ENCODE assay signal across 8 cellular contexts in the genomic region with DNA sequence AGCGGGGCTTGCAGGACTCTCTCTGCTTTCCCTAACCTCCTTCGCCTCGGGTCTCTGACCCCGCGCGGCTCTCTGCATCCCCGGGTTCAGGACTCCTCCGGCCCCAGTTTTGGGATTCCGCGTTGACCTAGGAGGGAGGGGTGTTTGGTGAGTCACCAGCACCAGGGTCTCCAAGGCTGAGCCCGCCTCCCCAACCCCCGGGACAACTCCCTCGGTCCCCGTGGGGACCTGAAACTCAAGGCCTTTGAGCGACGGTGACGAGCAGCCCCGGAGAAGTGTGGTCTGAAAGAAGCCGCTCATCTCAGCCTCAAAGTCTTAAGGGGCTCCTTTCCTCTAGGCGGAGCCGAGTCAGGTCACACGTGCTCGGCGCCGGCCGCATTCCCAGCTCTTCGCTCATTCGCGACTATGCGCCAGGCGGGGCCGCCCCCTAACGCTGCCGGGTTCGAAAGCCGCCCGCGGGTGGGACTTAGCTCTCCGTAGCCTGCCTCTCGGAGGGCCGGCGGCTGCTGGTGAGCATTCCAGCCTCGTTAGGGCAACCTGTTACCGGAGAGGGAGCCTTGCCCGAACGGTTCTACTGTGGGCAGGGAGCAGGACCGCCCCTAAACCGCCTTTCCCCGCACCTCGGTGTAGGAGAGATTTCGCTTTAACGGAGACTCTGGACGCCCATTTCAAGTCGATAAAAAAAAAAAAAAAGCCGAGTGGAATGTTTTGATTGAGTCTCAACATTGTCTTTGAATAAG. TPM values are rescaled to one million over a fixed set of nuclear protein-coding genes. Genes with fewer than 3 reads are reported as not detected.
A peak's percentile ranks its signal among the peaks of the same experiment; 100 is the strongest.
DNase-seq lines count a peak whose midpoint lies in the region; ATAC-seq and TF ChIP-seq lines count a peak whose summit lies in the region.

No MANE protein-coding gene starts in this region.

- TF ChIP-seq CTCF in left ventricle myocardium inferior (IDR thresholded peaks at IDR 0.05; ENCODE audit: borderline replicate concordance): no peak
- TF ChIP-seq CTCF in GM10248 (IDR thresholded peaks at IDR 0.05; ENCODE audit: control extremely low read depth, extremely low read depth, low read depth, missing control alignments): no peak

- H3K36me3 ChIP-seq in left ventricle myocardium inferior (no peaks in the 10 kb centered on the region), skeletal muscle satellite cell (ENCODE audit: insufficient read depth, low read length) (no peaks in the 10 kb centered on the region)

- H3K27me3 ChIP-seq in left ventricle myocardium inferior (ENCODE audit: low read depth) (peaks cover 100% of the 10 kb centered on the region), skeletal muscle satellite cell (ENCODE audit: control insufficient read depth, insufficient read depth, low read length) (peaks cover 96% of the 10 kb centered on the region)

- peaks cover 5% of the 10 kb centered on the region for H3K36me3 Mint-ChIP-seq in activated CD8-positive, alpha-beta T cell treated with anti-CD3 and anti-CD28 coated beads, Interleukin-2, amount 10 ng/mL, durations not matched to agents 7 days and 5 days (ENCODE audit: low read depth)

- peak overlapping the region; percentile 54 for H3K4me3 Mint-ChIP-seq in activated CD8-positive, alpha-beta T cell treated with anti-CD3 and anti-CD28 coated beads, Interleukin-2, amount 10 ng/mL, durations not matched to agents 7 days and 5 days

- ATAC-seq in HG02798 (IDR thresholded peaks at IDR 0.05; ENCODE audit: poor library complexity, unreplicated experiment): peak; percentile 55
- peak; percentile 57 for ATAC-seq in activated CD8-positive, alpha-beta T cell treated with anti-CD3 and anti-CD28 coated beads, Interleukin-2, amount 10 ng/mL, durations not matched to agents 7 days and 5 days

- peak overlapping the region; percentile 60 for H3K4me3 ChIP-seq in left ventricle myocardium inferior
- peak overlapping the region; percentile 59 for H3K4me3 ChIP-seq in skeletal muscle satellite cell (ENCODE audit: low read length)

- CTCF ChIA-PET in activated CD8-positive, alpha-beta T cell treated with anti-CD3 and anti-CD28 coated beads, Interleukin-2, amount 10 ng/mL, durations not matched to agents 7 days and 5 days (lab: Charles Lee): interaction anchor here (0.9 to 2.4 kb wide), 3 partner anchors 7 to 132 kb away, joined by 3 to 10 read pairs (median 4); no protein-coding TSS in a partner anchor
- CTCF ChIA-PET in GM10248 (lab: Yijun Ruan, JAX): interaction anchor here (1.6 to 3.1 kb wide), 2 partner anchors 9 to 14 kb away, joined by 6 to 21 read pairs; no protein-coding TSS in a partner anchor

- DNase-seq in NCI-H2029 (lab: John Stamatoyannopoulos, UW): peak; percentile 22
- no peak for DNase-seq in NCI-H2029 treated with DMSO at 0.1 percent for 48 hours (lab: John Stamatoyannopoulos, UW)
- no peak for DNase-seq in activated CD8-positive, alpha-beta T cell treated with anti-CD3 and anti-CD28 coated beads, Interleukin-2, amount 10 ng/mL, durations not matched to agents 7 days and 5 days
- DNase-seq in left ventricle myocardium inferior: no peak
- no peak for DNase-seq in NCI-H1436 (lab: John Stamatoyannopoulos, UW)
- DNase-seq in GM10248 (ENCODE audit: extremely low spot score): no peak

- POLR2A ChIA-PET in activated CD8-positive, alpha-beta T cell treated with anti-CD3 and anti-CD28 coated beads, Interleukin-2, amount 10 ng/mL, durations not matched to agents 7 days and 5 days (lab: Charles Lee): interaction anchor here (0.8 to 1.1 kb wide), 2 partner anchors 10 to 859 kb away, joined by 3 read pairs; no protein-coding TSS in a partner anchor
- POLR2A ChIA-PET in GM10248 (lab: Yijun Ruan, JAX): interaction anchor here (0.5 kb wide), 1 partner anchor 60 kb away, joined by 3 read pairs; no protein-coding TSS in a partner anchor

- H3K27ac ChIP-seq in left ventricle myocardium inferior (replicated peaks): no peak overlapping the region

- H3K9ac ChIP-seq in skeletal muscle satellite cell (ENCODE audit: low read depth, low read length): no peak overlapping the region

- H3K4me1 ChIP-seq in left ventricle myocardium inferior (peaks cover 46% of the 10 kb centered on the region), skeletal muscle satellite cell (ENCODE audit: control insufficient read depth, insufficient read depth, low read length) (peaks cover 13% of the 10 kb centered on the region)

- H3K27ac Mint-ChIP-seq in activated CD8-positive, alpha-beta T cell treated with anti-CD3 and anti-CD28 coated beads, Interleukin-2, amount 10 ng/mL, durations not matched to agents 7 days and 5 days: no peak overlapping the region

- peak overlapping the region; percentile 85 for H3K4me2 ChIP-seq in skeletal muscle satellite cell (ENCODE audit: low read length)

- H3K9me3 ChIP-seq in left ventricle myocardium inferior (replicated peaks) (no peaks in the 10 kb centered on the region), skeletal muscle satellite cell (replicated peaks; ENCODE audit: low read length) (no peaks in the 10 kb centered on the region)

- intact Hi-C loops in left ventricle myocardium inferior (cut with micrococcal nuclease): no loop called here

- H3K9me3 Mint-ChIP-seq in activated CD8-positive, alpha-beta T cell treated with anti-CD3 and anti-CD28 coated beads, Interleukin-2, amount 10 ng/mL, durations not matched to agents 7 days and 5 days (ENCODE audit: insufficient read depth): no peaks in the 10 kb centered on the region

- H3K27me3 Mint-ChIP-seq in activated CD8-positive, alpha-beta T cell treated with anti-CD3 and anti-CD28 coated beads, Interleukin-2, amount 10 ng/mL, durations not matched to agents 7 days and 5 days (ENCODE audit: low read depth): peaks cover 81% of the 10 kb centered on the region

- H3K4me1 Mint-ChIP-seq in activated CD8-positive, alpha-beta T cell treated with anti-CD3 and anti-CD28 coated beads, Interleukin-2, amount 10 ng/mL, durations not matched to agents 7 days and 5 days (ENCODE audit: low read depth): peaks cover 25% of the 10 kb centered on the region

RNA-seq across cellular contexts. Expression of a gene that starts 3.0 kb away (rescaled TPM):
- total RNA-seq in activated CD8-positive, alpha-beta T cell treated with anti-CD3 and anti-CD28 coated beads, Interleukin-2, amount 10 ng/mL, durations not matched to agents 7 days and 5 days: not detected
- total RNA-seq in left ventricle myocardium inferior: not detected
- total RNA-seq in skeletal muscle satellite cell (2012; rRNA removed): not detected in 2 replicates

RNA-seq across cellular contexts. Expression of a gene that starts 35.1 kb away (rescaled TPM):
- 10 to 100 TPM; 36.8 to 38.7 TPM for total RNA-seq in activated CD8-positive, alpha-beta T cell treated with anti-CD3 and anti-CD28 coated beads, Interleukin-2, amount 10 ng/mL, durations not matched to agents 7 days and 5 days
- 15.1 TPM for total RNA-seq in left ventricle myocardium inferior
- 71.2 and 95.3 TPM in 2 replicates for total RNA-seq in skeletal muscle satellite cell (2012; rRNA removed)
